Comparison of ENCODE assay signal across 1 cellular context in the genomic region with DNA sequence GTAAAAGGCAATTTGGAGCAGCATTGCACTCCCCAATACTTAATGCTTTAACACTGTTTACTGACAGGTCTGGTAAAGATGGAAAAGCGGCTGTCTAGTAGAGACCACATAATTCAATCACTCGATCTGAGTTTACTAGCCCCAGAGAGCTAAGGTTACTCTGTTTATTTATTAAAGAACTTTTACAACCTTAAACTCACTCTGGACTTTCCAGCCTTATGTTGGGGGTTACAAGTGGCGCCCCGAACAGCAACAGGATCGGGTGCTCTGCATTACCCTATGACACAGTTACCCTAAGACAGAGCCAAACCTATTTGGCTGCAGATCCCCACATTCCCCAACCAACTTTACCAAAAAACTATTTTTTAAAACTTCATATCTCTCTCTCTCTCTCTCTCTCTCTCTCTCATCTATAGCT.
TF ChIP-seq lines count a peak whose summit lies in the region.

No MANE protein-coding gene starts in this region.

TF ChIP-seq in HEK293, 187 proteins besides CTCF, POLR2A, EP300 and RAD21 (continued from another document and continues in another):
- TF ChIP-seq WT1 (tag by site-specific recombination; IDR thresholded peaks at IDR 0.05) (peak; percentile 87), ZNF433 (tag by site-specific recombination; IDR thresholded peaks at IDR 0.05; ENCODE audit: low read depth) (no peak), ZNF843 (tag by site-specific recombination; IDR thresholded peaks at IDR 0.05) (peak; percentile 58), ZNF416 (tag by site-specific recombination; IDR thresholded peaks at IDR 0.05) (no peak), ZNF18 (tag by site-specific recombination; IDR thresholded peaks at IDR 0.05) (no peak), ZBTB48 (tag by site-specific recombination; IDR thresholded peaks at IDR 0.05) (no peak), ZNF311 (tag by site-specific recombination; IDR thresholded peaks at IDR 0.05; ENCODE audit: borderline replicate concordance) (no peak), ZNF133 (tag by site-specific recombination; IDR thresholded peaks at IDR 0.05) (peak; percentile 73; the same call in 1 of the 2 replicates), ZNF184 (tag by site-specific recombination; IDR thresholded peaks at IDR 0.05) (no peak), RBAK (tag by site-specific recombination; IDR thresholded peaks at IDR 0.05) (no peak), ZNF654 (tag by site-specific recombination; IDR thresholded peaks at IDR 0.05; ENCODE audit: low read depth) (no peak), ZNF366 (tag by site-specific recombination; conservative IDR thresholded peaks at IDR 0.05) (no peak), ZNF354C (tag by site-specific recombination; IDR thresholded peaks at IDR 0.05; ENCODE audit: borderline replicate concordance, low read depth) (no peak), ZNF239 (tag by site-specific recombination; IDR thresholded peaks at IDR 0.05) (no peak), HOXC10 (CRISPR knock-in tag; IDR thresholded peaks at IDR 0.05) (no peak), ZNF704 (tag by site-specific recombination; IDR thresholded peaks at IDR 0.05) (no peak), ZNF837 (tag by site-specific recombination; IDR thresholded peaks at IDR 0.05) (no peak), BCL6B (tag by site-specific recombination; IDR thresholded peaks at IDR 0.05) (no peak), KLF7 (tag by site-specific recombination; IDR thresholded peaks at IDR 0.05; ENCODE audit: borderline replicate concordance) (no peak), ZIC2 (tag by site-specific recombination; IDR thresholded peaks at IDR 0.05) (no peak), ZNF202 (tag by site-specific recombination; IDR thresholded peaks at IDR 0.05; ENCODE audit: borderline replicate concordance) (no peak), OSR2 (tag by site-specific recombination; IDR thresholded peaks at IDR 0.05) (no peak), ZNF266 (tag by site-specific recombination; IDR thresholded peaks at IDR 0.05; ENCODE audit: low read depth) (no peak), INSM2 (tag by site-specific recombination; IDR thresholded peaks at IDR 0.05) (no peak), MZF1 (tag by site-specific recombination; IDR thresholded peaks at IDR 0.05; ENCODE audit: borderline replicate concordance) (peak; percentile 72), YY2 (tag by site-specific recombination; IDR thresholded peaks at IDR 0.05) (no peak), AEBP2 (tag by site-specific recombination; IDR thresholded peaks at IDR 0.05; ENCODE audit: borderline replicate concordance) (no peak), GLIS1 (tag by site-specific recombination; IDR thresholded peaks at IDR 0.05) (no peak), REPIN1 (tag by site-specific recombination; IDR thresholded peaks at IDR 0.05; ENCODE audit: low read depth) (no peak), ZNF394 (tag by site-specific recombination; IDR thresholded peaks at IDR 0.05; ENCODE audit: borderline replicate concordance) (no peak), ZNF214 (tag by site-specific recombination; IDR thresholded peaks at IDR 0.05; ENCODE audit: borderline replicate concordance) (no peak), ZBTB7A (tag by site-specific recombination; IDR thresholded peaks at IDR 0.05; ENCODE audit: low read depth) (no peak), ZNF302 (tag by site-specific recombination; IDR thresholded peaks at IDR 0.05; ENCODE audit: low read depth) (no peak), ZBTB6 (tag by site-specific recombination; IDR thresholded peaks at IDR 0.05) (no peak), ZNF600 (tag by site-specific recombination; IDR thresholded peaks at IDR 0.05) (no peak), BCL11A (tag by site-specific recombination; IDR thresholded peaks at IDR 0.05; ENCODE audit: low read depth) (no peak)
- TF ChIP-seq, protein P1, sequence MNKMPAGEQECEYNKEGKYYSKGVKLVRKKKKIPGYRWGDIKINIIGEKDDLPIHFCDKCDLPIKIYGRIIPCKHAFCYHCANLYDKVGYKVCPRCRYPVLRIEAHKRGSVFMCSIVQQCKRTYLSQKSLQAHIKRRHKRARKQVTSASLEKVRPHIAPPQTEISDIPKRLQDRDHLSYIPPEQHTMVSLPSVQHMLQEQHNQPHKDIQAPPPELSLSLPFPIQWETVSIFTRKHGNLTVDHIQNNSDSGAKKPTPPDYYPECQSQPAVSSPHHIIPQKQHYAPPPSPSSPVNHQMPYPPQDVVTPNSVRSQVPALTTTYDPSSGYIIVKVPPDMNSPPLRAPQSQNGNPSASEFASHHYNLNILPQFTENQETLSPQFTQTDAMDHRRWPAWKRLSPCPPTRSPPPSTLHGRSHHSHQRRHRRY (tag by site-specific recombination; IDR thresholded peaks at IDR 0.05): no peak
- TF ChIP-seq, protein P2, sequence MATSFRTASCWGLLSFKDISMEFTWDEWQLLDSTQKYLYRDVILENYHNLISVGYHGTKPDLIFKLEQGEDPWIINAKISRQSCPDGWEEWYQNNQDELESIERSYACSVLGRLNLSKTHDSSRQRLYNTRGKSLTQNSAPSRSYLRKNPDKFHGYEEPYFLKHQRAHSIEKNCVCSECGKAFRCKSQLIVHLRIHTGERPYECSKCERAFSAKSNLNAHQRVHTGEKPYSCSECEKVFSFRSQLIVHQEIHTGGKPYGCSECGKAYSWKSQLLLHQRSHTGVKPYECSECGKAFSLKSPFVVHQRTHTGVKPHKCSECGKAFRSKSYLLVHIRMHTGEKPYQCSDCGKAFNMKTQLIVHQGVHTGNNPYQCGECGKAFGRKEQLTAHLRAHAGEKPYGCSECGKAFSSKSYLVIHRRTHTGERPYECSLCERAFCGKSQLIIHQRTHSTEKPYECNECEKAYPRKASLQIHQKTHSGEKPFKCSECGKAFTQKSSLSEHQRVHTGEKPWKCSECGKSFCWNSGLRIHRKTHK (tag by site-specific recombination; IDR thresholded peaks at IDR 0.05): no peak
- TF ChIP-seq, protein P3, sequence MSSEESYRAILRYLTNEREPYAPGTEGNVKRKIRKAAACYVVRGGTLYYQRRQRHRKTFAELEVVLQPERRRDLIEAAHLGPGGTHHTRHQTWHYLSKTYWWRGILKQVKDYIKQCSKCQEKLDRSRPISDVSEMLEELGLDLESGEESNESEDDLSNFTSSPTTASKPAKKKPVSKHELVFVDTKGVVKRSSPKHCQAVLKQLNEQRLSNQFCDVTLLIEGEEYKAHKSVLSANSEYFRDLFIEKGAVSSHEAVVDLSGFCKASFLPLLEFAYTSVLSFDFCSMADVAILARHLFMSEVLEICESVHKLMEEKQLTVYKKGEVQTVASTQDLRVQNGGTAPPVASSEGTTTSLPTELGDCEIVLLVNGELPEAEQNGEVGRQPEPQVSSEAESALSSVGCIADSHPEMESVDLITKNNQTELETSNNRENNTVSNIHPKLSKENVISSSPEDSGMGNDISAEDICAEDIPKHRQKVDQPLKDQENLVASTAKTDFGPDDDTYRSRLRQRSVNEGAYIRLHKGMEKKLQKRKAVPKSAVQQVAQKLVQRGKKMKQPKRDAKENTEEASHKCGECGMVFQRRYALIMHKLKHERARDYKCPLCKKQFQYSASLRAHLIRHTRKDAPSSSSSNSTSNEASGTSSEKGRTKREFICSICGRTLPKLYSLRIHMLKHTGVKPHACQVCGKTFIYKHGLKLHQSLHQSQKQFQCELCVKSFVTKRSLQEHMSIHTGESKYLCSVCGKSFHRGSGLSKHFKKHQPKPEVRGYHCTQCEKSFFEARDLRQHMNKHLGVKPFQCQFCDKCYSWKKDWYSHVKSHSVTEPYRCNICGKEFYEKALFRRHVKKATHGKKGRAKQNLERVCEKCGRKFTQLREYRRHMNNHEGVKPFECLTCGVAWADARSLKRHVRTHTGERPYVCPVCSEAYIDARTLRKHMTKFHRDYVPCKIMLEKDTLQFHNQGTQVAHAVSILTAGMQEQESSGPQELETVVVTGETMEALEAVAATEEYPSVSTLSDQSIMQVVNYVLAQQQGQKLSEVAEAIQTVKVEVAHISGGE (tag by site-specific recombination; conservative IDR thresholded peaks at IDR 0.05; ENCODE audit: low read depth): no peak
- TF ChIP-seq, protein P4, sequence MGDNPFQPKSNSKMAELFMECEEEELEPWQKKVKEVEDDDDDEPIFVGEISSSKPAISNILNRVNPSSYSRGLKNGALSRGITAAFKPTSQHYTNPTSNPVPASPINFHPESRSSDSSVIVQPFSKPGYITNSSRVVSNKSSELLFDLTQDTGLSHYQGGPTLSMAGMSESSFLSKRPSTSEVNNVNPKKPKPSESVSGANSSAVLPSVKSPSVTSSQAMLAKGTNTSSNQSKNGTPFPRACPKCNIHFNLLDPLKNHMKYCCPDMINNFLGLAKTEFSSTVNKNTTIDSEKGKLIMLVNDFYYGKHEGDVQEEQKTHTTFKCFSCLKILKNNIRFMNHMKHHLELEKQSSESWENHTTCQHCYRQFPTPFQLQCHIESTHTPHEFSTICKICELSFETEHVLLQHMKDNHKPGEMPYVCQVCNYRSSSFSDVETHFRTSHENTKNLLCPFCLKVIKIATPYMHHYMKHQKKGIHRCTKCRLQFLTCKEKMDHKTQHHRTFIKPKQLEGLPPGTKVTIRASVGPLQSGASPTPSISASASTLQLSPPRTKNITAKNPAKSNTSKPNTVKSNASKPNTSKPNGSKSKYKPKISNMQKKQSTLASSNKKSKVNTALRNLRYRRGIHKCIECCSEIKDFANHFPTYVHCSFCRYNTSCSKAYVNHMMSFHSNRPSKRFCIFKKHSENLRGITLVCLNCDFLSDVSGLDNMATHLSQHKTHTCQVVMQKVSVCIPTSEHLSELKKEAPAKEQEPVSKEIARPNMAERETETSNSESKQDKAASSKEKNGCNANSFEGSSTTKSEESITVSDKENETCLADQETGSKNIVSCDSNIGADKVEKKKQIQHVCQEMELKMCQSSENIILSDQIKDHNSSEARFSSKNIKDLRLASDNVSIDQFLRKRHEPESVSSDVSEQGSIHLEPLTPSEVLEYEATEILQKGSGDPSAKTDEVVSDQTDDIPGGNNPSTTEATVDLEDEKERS (tag by site-specific recombination; IDR thresholded peaks at IDR 0.05): no peak
